10 cellular contexts compared by ENCODE assay signal in the genomic region with DNA sequence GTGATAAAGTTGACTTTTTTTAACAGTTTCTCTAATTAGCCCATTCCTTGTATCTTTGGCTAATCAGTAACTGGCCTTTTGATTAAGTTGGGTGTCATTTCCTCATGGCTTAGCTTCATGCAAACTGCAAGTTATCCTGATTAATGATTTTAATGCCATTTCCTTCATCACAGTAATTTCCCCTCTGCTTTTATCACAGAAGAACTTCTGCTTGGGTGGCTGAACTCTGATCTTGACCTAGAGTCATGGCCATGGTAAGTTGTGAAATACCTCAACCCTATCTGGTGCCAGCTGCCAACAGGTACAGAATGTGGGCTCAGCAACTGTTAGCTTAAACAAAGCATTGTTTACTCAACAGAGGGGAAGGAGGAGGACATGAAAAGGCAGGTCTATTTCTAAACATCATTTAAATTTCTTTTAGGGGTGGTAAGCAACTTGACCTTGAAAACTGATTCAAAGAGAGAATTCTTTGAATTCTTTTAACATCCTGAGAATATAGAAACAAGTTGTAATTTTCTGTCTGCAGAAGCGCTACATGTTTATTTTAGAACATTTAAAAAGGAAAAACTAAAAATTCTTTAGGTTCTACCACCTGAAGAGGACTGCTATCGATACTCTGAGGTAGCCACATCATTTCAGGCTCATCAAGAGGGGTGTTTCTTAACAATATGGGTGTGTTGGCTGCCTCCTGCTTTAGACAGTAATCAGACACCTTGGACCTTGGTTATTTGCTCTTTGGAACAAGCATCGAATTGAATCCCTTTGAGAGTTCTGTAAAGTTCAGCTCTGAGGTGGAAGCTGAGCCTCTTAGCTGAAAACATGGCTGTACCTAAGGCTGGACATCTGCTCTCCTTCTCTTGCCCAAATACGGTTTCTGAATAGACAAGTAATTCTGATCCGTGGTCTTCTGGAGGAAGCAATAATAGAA. TPM values are rescaled to one million over a fixed set of nuclear protein-coding genes. Genes with fewer than 3 reads are reported as not detected.
DNase-seq lines count a peak whose midpoint lies in the region; ATAC-seq and TF ChIP-seq lines count a peak whose summit lies in the region.
"Had no signal": no experiment of that assay in that cellular context is flagged by ENCODE, and none has a peak within 500 bp of the region (broad histone marks: within the 10 kb centered on the region; RNA-seq: fewer than 3 reads in every experiment).

No MANE protein-coding gene starts in this region.

- in situ Hi-C loops in Caki2 (cut with HindIII; ENCODE audit: low pct_unique_long_range_greater_than_20kb, low sequenced_read_pairs): no loop called here

- no peaks in the 10 kb centered on the region for H3K9me3 Mint-ChIP-seq in stimulated activated effector memory CD8-positive, alpha-beta T cell treated with anti-CD3 and anti-CD28 coated beads, Interleukin-12 subunit alpha, Interleukin-12 subunit beta, amount 100 ng/mL, for 72 hours

- POLR2A ChIA-PET in HEK293T (lab: Yijun Ruan, JAX): interaction anchor here (1.2 kb wide), 1 partner anchor 41 kb away, joined by 3 read pairs; no protein-coding TSS in a partner anchor

- H3K4me3 Mint-ChIP-seq in stimulated activated effector memory CD8-positive, alpha-beta T cell treated with anti-CD3 and anti-CD28 coated beads, Interleukin-12 subunit alpha, Interleukin-12 subunit beta, amount 100 ng/mL, for 72 hours: no peak overlapping the region

- CTCF ChIA-PET in HEK293T (lab: Yijun Ruan, JAX): interaction anchor here (0.9 to 1.5 kb wide), 2 partner anchors 12 to 57 kb away, joined by 4 read pairs; no protein-coding TSS in a partner anchor

- ATAC-seq in HG02763 (IDR thresholded peaks at IDR 0.05; ENCODE audit: unreplicated experiment) (peak; percentile 54), HG02938 (IDR thresholded peaks at IDR 0.05; ENCODE audit: unreplicated experiment) (no peak)
- ATAC-seq in stimulated activated effector memory CD8-positive, alpha-beta T cell treated with anti-CD3 and anti-CD28 coated beads, Interleukin-12 subunit alpha, Interleukin-12 subunit beta, amount 100 ng/mL, for 72 hours: no peak

- DNase-seq in Caki2 (ENCODE audit: low read depth) (peak; percentile 91), NCI-H748 (lab: John Stamatoyannopoulos, UW; ENCODE audit: unreplicated experiment) (peak; percentile 37), kidney glomerular epithelial cell (lab: John Stamatoyannopoulos, UW) (peak; percentile 89), HEK293T (ENCODE audit: extremely low spot score) (no peak), germinal center (ENCODE audit: low spot score) (no peak)
- no peak for DNase-seq in stimulated activated effector memory CD8-positive, alpha-beta T cell treated with anti-CD3 and anti-CD28 coated beads, Interleukin-12 subunit alpha, Interleukin-12 subunit beta, amount 100 ng/mL, for 72 hours (ENCODE audit: low spot score in 2 of 2)
- DNase-seq: cortex of kidney, T-helper 9 cell had no signal

- H3K36me3 Mint-ChIP-seq in stimulated activated effector memory CD8-positive, alpha-beta T cell treated with anti-CD3 and anti-CD28 coated beads, Interleukin-12 subunit alpha, Interleukin-12 subunit beta, amount 100 ng/mL, for 72 hours: no peaks in the 10 kb centered on the region

- no peak overlapping the region for H3K27ac Mint-ChIP-seq in stimulated activated effector memory CD8-positive, alpha-beta T cell treated with anti-CD3 and anti-CD28 coated beads, Interleukin-12 subunit alpha, Interleukin-12 subunit beta, amount 100 ng/mL, for 72 hours

- H3K4me1 Mint-ChIP-seq in stimulated activated effector memory CD8-positive, alpha-beta T cell treated with anti-CD3 and anti-CD28 coated beads, Interleukin-12 subunit alpha, Interleukin-12 subunit beta, amount 100 ng/mL, for 72 hours: peaks cover 17% of the 10 kb centered on the region

TF ChIP-seq in HEK293T, 16 proteins besides CTCF, POLR2A, EP300 and RAD21:
- TF ChIP-seq FOXK2 (IDR thresholded peaks at IDR 0.05): no peak
- no peak for TF ChIP-seq SP1 (IDR thresholded peaks at IDR 0.05)
- no peak for TF ChIP-seq FOXA1 (IDR thresholded peaks at IDR 0.05)
- no peak for TF ChIP-seq L3MBTL2 (conservative IDR thresholded peaks at IDR 0.05)
- TF ChIP-seq NFRKB (IDR thresholded peaks at IDR 0.05): no peak
- TF ChIP-seq HDGF (IDR thresholded peaks at IDR 0.05; ENCODE audit: borderline replicate concordance): no peak
- no peak for TF ChIP-seq TARDBP (IDR thresholded peaks at IDR 0.05)
- TF ChIP-seq FOXM1 (IDR thresholded peaks at IDR 0.05; ENCODE audit: borderline replicate concordance): no peak
- no peak for TF ChIP-seq SUZ12 (IDR thresholded peaks at IDR 0.05)
- TF ChIP-seq, protein P1, sequence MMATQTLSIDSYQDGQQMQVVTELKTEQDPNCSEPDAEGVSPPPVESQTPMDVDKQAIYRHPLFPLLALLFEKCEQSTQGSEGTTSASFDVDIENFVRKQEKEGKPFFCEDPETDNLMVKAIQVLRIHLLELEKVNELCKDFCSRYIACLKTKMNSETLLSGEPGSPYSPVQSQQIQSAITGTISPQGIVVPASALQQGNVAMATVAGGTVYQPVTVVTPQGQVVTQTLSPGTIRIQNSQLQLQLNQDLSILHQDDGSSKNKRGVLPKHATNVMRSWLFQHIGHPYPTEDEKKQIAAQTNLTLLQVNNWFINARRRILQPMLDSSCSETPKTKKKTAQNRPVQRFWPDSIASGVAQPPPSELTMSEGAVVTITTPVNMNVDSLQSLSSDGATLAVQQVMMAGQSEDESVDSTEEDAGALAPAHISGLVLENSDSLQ (IDR thresholded peaks at IDR 0.05): no peak

RNA-seq across cellular contexts. Expression of gene ANXA4, which starts 39.7 kb away (rescaled TPM):
- 309 and 330 TPM in 2 replicates for total RNA-seq in Caki2 (2014; rRNA removed; shearing (Covaris generic); ENCODE audit: low replicate concordance)

RNA-seq across cellular contexts. Expression of gene GMCL1, which starts 47.9 kb away (rescaled TPM):
- 12.8 and 16.9 TPM in 2 replicates for total RNA-seq in Caki2 (2014; rRNA removed; shearing (Covaris generic); ENCODE audit: low replicate concordance)

Comparison
In these comparisons a context has a peak if more than half of its experiments do, and no peak if none do; other contexts are left out.
1. DNase-seq: peak in Caki2 (single experiment), NCI-H748 (single experiment) and kidney glomerular epithelial cell (single experiment); none in HEK293T (single experiment), germinal center (single experiment) and stimulated activated effector memory CD8-positive, alpha-beta T cell treated with anti-CD3 and anti-CD28 coated beads, Interleukin-12 subunit alpha, Interleukin-12 subunit beta, amount 100 ng/mL, for 72 hours (0 of 2).